Comparison of ENCODE assay signal across 11 cellular contexts in the genomic region with DNA sequence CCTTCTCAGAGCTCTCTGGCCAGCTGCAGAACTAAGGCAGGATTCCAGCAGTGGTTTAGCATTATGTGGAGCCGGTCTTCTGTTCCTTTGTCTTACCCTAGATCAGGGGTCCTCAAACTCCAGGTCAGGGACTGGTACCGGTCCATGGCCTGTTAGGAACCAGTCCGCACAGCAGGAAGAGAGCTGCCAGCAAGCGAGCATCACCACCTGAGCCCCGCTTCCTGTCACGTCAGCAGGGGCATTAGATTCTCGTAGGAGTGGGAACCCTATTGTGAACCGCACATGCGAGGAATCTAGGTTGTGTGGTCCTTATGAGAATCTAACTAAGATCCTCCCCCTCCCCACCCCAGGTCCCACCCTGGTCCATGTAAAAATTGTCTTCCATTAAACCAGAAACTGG. TPM values are rescaled to one million over a fixed set of nuclear protein-coding genes. Genes with fewer than 3 reads are reported as not detected.
"Had no signal": no experiment of that assay in that cellular context is flagged by ENCODE, and none has a peak within 500 bp of the region (broad histone marks: within the 10 kb centered on the region; RNA-seq: fewer than 3 reads in every experiment).

No MANE protein-coding gene starts in this region.

- H3K27me3 Mint-ChIP-seq: IgD-negative memory B cell had no signal

- H3K4me3 Mint-ChIP-seq: HFFc6, IgD-negative memory B cell had no signal

- H3K4me1 Mint-ChIP-seq: IgD-negative memory B cell had no signal

- H3K4me1 ChIP-seq: HAP-1 had no signal

- H3K36me3 ChIP-seq: HAP-1 had no signal

- H3K27ac ChIP-seq: HL-60, KMS-11 had no signal

- ATAC-seq: HCT116, HepG2 had no signal

- H3K4me2 ChIP-seq: KMS-11 had no signal

- H3K9me3 Mint-ChIP-seq: IgD-negative memory B cell had no signal

- H3K36me3 Mint-ChIP-seq: IgD-negative memory B cell had no signal

- H3K9ac ChIP-seq: KMS-11 had no signal

- H3K4me3 ChIP-seq: HAP-1 had no signal

- H3K9me3 ChIP-seq: HAP-1 had no signal

- H3K27ac Mint-ChIP-seq: HFFc6 had no signal

- FAIRE-seq: H54, HepG2 had no signal

- DNase-seq: GOT3, HFFc6, KBM-7 had no signal

RNA-seq across cellular contexts. Expression of gene OR10G7, which starts 1.6 kb away (rescaled TPM):
- total RNA-seq: HepG2, HFFc6, HT1080 had no signal
- polyA plus RNA-seq: HepG2, IgD-negative memory B cell had no signal

RNA-seq across cellular contexts. Expression of gene OR10G8, which starts 13.0 kb away (rescaled TPM):
- total RNA-seq: HepG2, HFFc6, HT1080 had no signal
- polyA plus RNA-seq: HepG2, IgD-negative memory B cell had no signal

RNA-seq across cellular contexts. Expression of gene OR10G9, which starts 16.7 kb away (rescaled TPM):
- total RNA-seq: HepG2, HFFc6, HT1080 had no signal
- polyA plus RNA-seq: HepG2, IgD-negative memory B cell had no signal

RNA-seq across cellular contexts. Expression of gene OR10G4, which starts 26.8 kb away (rescaled TPM):
- total RNA-seq: HepG2, HFFc6, HT1080 had no signal
- polyA plus RNA-seq: HepG2, IgD-negative memory B cell had no signal

RNA-seq across cellular contexts. Expression of gene OR10G6, which starts 44.6 kb away (rescaled TPM):
- total RNA-seq: HepG2, HFFc6, HT1080 had no signal
- polyA plus RNA-seq: HepG2, IgD-negative memory B cell had no signal
